1 cellular context compared by ENCODE assay signal in the genomic region with DNA sequence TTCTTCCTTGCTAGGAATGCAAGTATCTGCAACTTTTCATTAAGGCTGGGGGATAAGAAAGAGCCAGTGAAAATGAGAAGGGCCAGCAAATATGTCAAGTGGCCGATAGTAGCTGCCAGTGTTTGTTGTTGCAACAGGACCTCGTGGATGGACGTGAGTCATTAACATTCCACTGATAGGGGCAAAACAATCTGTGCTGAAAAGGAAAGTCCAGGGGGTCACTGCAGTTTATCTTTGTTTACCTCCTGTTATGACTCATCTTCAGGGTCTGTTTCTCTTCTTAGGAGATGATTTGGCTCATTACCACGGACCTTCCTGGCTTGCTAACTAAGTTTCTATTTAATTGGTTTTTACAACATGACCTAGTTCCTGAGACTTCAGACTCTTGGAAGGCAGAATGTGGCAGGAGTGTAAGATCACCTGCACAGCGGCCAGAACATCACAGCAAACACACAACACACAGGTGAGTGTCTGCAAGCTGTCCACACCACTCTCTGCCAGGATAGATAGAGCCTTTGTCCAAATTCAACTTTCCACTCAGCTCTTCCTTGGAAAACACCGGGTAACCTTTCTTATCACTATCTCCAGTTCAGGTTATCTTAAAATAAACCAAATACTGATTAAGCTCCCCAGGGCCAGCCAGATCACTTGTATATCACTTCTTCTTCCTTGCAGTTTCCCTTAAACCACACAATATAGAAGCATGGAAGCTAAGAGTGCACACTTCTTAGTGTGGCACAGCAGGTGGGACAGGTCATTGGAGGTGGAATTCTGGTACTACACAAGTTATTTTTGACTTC.
A peak's percentile ranks its signal among the peaks of the same experiment; 100 is the strongest.
TF ChIP-seq lines count a peak whose summit lies in the region.

No MANE protein-coding gene starts in this region.

TF ChIP-seq in HEK293, 187 proteins besides CTCF, POLR2A, EP300 and RAD21 (continued from another document and continues in another):
- TF ChIP-seq, protein P1, sequence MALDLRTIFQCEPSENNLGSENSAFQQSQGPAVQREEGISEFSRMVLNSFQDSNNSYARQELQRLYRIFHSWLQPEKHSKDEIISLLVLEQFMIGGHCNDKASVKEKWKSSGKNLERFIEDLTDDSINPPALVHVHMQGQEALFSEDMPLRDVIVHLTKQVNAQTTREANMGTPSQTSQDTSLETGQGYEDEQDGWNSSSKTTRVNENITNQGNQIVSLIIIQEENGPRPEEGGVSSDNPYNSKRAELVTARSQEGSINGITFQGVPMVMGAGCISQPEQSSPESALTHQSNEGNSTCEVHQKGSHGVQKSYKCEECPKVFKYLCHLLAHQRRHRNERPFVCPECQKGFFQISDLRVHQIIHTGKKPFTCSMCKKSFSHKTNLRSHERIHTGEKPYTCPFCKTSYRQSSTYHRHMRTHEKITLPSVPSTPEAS (tag by site-specific recombination; IDR thresholded peaks at IDR 0.05): 0 out of 2 replicates have a peak, but pooled peaks have one; percentile 17
- no peak for TF ChIP-seq ZNF785 (tag by site-specific recombination; IDR thresholded peaks at IDR 0.05)
- no peak for TF ChIP-seq ZNF776 (tag by site-specific recombination; IDR thresholded peaks at IDR 0.05; ENCODE audit: borderline replicate concordance)
- peak; percentile 64 for TF ChIP-seq ZBTB21 (tag by site-specific recombination; IDR thresholded peaks at IDR 0.05)
- TF ChIP-seq, protein P2, sequence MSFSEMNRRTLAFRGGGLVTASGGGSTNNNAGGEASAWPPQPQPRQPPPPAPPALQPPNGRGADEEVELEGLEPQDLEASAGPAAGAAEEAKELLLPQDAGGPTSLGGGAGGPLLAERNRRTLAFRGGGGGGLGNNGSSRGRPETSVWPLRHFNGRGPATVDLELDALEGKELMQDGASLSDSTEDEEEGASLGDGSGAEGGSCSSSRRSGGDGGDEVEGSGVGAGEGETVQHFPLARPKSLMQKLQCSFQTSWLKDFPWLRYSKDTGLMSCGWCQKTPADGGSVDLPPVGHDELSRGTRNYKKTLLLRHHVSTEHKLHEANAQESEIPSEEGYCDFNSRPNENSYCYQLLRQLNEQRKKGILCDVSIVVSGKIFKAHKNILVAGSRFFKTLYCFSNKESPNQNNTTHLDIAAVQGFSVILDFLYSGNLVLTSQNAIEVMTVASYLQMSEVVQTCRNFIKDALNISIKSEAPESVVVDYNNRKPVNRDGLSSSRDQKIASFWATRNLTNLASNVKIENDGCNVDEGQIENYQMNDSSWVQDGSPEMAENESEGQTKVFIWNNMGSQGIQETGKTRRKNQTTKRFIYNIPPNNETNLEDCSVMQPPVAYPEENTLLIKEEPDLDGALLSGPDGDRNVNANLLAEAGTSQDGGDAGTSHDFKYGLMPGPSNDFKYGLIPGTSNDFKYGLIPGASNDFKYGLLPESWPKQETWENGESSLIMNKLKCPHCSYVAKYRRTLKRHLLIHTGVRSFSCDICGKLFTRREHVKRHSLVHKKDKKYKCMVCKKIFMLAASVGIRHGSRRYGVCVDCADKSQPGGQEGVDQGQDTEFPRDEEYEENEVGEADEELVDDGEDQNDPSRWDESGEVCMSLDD (tag by site-specific recombination; IDR thresholded peaks at IDR 0.05): peak; percentile 65
- TF ChIP-seq, protein P3, sequence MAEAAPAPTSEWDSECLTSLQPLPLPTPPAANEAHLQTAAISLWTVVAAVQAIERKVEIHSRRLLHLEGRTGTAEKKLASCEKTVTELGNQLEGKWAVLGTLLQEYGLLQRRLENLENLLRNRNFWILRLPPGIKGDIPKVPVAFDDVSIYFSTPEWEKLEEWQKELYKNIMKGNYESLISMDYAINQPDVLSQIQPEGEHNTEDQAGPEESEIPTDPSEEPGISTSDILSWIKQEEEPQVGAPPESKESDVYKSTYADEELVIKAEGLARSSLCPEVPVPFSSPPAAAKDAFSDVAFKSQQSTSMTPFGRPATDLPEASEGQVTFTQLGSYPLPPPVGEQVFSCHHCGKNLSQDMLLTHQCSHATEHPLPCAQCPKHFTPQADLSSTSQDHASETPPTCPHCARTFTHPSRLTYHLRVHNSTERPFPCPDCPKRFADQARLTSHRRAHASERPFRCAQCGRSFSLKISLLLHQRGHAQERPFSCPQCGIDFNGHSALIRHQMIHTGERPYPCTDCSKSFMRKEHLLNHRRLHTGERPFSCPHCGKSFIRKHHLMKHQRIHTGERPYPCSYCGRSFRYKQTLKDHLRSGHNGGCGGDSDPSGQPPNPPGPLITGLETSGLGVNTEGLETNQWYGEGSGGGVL (tag by site-specific recombination; IDR thresholded peaks at IDR 0.05): peak; percentile 65
- no peak for TF ChIP-seq ZBTB8A (tag by site-specific recombination; IDR thresholded peaks at IDR 0.05)
- TF ChIP-seq TCF7L2 (IDR thresholded peaks at IDR 0.05; ENCODE audit: borderline replicate concordance, low read depth, low read length): peak; percentile 71
- no peak for TF ChIP-seq ZNF354C (tag by site-specific recombination; IDR thresholded peaks at IDR 0.05; ENCODE audit: borderline replicate concordance, low read depth)
- TF ChIP-seq, protein P4, sequence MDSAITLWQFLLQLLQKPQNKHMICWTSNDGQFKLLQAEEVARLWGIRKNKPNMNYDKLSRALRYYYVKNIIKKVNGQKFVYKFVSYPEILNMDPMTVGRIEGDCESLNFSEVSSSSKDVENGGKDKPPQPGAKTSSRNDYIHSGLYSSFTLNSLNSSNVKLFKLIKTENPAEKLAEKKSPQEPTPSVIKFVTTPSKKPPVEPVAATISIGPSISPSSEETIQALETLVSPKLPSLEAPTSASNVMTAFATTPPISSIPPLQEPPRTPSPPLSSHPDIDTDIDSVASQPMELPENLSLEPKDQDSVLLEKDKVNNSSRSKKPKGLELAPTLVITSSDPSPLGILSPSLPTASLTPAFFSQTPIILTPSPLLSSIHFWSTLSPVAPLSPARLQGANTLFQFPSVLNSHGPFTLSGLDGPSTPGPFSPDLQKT (IDR thresholded peaks at IDR 0.05; ENCODE audit: borderline replicate concordance, low read depth, low read length): no peak
- TF ChIP-seq ZNF10 (tag by site-specific recombination; IDR thresholded peaks at IDR 0.05): peak; percentile 50; the same call in 1 of the 2 replicates
- TF ChIP-seq SP2 (tag by site-specific recombination; IDR thresholded peaks at IDR 0.05): peak; percentile 21; the same call in 1 of the 2 replicates
- peak; percentile 78 for TF ChIP-seq ZIC2 (tag by site-specific recombination; IDR thresholded peaks at IDR 0.05)
- peak; percentile 41 for TF ChIP-seq ZNF600 (tag by site-specific recombination; IDR thresholded peaks at IDR 0.05)
- TF ChIP-seq ZFP41 (tag by site-specific recombination; IDR thresholded peaks at IDR 0.05; ENCODE audit: borderline replicate concordance): no peak
- no peak for TF ChIP-seq ZNF23 (tag by site-specific recombination; IDR thresholded peaks at IDR 0.05; ENCODE audit: borderline replicate concordance)
- peak; percentile 89 for TF ChIP-seq ZSCAN23 (tag by site-specific recombination; IDR thresholded peaks at IDR 0.05)
- TF ChIP-seq, protein P5, sequence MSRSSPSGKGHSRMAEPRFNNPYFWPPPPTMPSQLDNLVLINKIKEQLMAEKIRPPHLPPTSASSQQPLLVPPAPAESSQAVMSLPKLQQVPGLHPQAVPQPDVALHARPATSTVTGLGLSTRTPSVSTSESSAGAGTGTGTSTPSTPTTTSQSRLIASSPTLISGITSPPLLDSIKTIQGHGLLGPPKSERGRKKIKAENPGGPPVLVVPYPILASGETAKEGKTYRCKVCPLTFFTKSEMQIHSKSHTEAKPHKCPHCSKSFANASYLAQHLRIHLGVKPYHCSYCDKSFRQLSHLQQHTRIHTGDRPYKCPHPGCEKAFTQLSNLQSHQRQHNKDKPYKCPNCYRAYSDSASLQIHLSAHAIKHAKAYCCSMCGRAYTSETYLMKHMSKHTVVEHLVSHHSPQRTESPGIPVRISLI (tag by site-specific recombination; IDR thresholded peaks at IDR 0.05): peak; percentile 31; the same call in 1 of the 2 replicates
- peak; percentile 90 for TF ChIP-seq SP7 (tag by site-specific recombination; IDR thresholded peaks at IDR 0.05)
- peak; percentile 72 for TF ChIP-seq GLIS2 (tag by site-specific recombination; IDR thresholded peaks at IDR 0.05)
- TF ChIP-seq, protein P6, sequence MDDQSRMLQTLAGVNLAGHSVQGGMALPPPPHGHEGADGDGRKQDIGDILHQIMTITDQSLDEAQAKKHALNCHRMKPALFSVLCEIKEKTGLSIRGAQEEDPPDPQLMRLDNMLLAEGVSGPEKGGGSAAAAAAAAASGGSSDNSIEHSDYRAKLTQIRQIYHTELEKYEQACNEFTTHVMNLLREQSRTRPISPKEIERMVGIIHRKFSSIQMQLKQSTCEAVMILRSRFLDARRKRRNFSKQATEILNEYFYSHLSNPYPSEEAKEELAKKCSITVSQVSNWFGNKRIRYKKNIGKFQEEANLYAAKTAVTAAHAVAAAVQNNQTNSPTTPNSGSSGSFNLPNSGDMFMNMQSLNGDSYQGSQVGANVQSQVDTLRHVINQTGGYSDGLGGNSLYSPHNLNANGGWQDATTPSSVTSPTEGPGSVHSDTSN (CRISPR knock-in tag; IDR thresholded peaks at IDR 0.05): no peak
- TF ChIP-seq ZNF19 (tag by site-specific recombination; IDR thresholded peaks at IDR 0.05; ENCODE audit: low read depth): no peak
- TF ChIP-seq, protein P7, sequence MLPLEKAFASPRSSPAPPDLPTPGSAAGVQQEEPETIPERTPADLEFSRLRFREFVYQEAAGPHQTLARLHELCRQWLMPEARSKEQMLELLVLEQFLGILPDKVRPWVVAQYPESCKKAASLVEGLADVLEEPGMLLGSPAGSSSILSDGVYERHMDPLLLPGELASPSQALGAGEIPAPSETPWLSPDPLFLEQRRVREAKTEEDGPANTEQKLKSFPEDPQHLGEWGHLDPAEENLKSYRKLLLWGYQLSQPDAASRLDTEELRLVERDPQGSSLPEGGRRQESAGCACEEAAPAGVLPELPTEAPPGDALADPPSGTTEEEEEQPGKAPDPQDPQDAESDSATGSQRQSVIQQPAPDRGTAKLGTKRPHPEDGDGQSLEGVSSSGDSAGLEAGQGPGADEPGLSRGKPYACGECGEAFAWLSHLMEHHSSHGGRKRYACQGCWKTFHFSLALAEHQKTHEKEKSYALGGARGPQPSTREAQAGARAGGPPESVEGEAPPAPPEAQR (tag by site-specific recombination; IDR thresholded peaks at IDR 0.05): 0 out of 2 replicates have a peak, but pooled peaks have one; percentile 29
- no peak for TF ChIP-seq ZFP3 (tag by site-specific recombination; IDR thresholded peaks at IDR 0.05; ENCODE audit: low read depth)
- TF ChIP-seq, protein P8, sequence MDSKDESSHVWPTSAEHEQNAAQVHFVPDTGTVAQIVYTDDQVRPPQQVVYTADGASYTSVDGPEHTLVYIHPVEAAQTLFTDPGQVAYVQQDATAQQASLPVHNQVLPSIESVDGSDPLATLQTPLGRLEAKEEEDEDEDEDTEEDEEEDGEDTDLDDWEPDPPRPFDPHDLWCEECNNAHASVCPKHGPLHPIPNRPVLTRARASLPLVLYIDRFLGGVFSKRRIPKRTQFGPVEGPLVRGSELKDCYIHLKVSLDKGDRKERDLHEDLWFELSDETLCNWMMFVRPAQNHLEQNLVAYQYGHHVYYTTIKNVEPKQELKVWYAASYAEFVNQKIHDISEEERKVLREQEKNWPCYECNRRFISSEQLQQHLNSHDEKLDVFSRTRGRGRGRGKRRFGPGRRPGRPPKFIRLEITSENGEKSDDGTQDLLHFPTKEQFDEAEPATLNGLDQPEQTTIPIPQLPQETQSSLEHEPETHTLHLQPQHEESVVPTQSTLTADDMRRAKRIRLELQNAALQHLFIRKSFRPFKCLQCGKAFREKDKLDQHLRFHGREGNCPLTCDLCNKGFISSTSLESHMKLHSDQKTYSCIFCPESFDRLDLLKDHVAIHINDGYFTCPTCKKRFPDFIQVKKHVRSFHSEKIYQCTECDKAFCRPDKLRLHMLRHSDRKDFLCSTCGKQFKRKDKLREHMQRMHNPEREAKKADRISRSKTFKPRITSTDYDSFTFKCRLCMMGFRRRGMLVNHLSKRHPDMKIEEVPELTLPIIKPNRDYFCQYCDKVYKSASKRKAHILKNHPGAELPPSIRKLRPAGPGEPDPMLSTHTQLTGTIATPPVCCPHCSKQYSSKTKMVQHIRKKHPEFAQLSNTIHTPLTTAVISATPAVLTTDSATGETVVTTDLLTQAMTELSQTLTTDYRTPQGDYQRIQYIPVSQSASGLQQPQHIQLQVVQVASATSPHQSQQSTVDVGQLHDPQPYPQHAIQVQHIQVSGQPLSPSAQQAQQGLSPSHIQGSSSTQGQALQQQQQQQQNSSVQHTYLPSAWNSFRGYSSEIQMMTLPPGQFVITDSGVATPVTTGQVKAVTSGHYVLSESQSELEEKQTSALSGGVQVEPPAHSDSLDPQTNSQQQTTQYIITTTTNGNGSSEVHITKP (tag by site-specific recombination; IDR thresholded peaks at IDR 0.05): peak; percentile 71
- no peak for TF ChIP-seq ZNF292 (tag by site-specific recombination; IDR thresholded peaks at IDR 0.05; ENCODE audit: borderline replicate concordance, low read depth)
- TF ChIP-seq GLI2 (tag by site-specific recombination; IDR thresholded peaks at IDR 0.05; ENCODE audit: borderline replicate concordance, low read depth): peak; percentile 84
- TF ChIP-seq, protein P9, sequence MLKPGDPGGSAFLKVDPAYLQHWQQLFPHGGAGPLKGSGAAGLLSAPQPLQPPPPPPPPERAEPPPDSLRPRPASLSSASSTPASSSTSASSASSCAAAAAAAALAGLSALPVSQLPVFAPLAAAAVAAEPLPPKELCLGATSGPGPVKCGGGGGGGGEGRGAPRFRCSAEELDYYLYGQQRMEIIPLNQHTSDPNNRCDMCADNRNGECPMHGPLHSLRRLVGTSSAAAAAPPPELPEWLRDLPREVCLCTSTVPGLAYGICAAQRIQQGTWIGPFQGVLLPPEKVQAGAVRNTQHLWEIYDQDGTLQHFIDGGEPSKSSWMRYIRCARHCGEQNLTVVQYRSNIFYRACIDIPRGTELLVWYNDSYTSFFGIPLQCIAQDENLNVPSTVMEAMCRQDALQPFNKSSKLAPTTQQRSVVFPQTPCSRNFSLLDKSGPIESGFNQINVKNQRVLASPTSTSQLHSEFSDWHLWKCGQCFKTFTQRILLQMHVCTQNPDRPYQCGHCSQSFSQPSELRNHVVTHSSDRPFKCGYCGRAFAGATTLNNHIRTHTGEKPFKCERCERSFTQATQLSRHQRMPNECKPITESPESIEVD (tag by site-specific recombination; IDR thresholded peaks at IDR 0.05): peak; percentile 73
- no peak for TF ChIP-seq ZNF76 (tag by site-specific recombination; IDR thresholded peaks at IDR 0.05; ENCODE audit: borderline replicate concordance, low read depth)
- TF ChIP-seq ZNF629 (tag by site-specific recombination; IDR thresholded peaks at IDR 0.05): peak; percentile 93
- TF ChIP-seq, protein P10, sequence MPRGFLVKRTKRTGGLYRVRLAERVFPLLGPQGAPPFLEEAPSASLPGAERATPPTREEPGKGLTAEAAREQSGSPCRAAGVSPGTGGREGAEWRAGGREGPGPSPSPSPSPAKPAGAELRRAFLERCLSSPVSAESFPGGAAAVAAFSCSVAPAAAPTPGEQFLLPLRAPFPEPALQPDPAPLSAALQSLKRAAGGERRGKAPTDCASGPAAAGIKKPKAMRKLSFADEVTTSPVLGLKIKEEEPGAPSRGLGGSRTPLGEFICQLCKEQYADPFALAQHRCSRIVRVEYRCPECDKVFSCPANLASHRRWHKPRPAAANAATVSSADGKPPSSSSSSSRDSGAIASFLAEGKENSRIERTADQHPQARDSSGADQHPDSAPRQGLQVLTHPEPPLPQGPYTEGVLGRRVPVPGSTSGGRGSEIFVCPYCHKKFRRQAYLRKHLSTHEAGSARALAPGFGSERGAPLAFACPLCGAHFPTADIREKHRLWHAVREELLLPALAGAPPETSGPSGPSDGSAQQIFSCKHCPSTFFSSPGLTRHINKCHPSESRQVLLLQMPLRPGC (tag by site-specific recombination; IDR thresholded peaks at IDR 0.05): peak; percentile 90
- peak; percentile 84; the same call in 1 of the 2 replicates for TF ChIP-seq ZNF391 (tag by site-specific recombination; IDR thresholded peaks at IDR 0.05; ENCODE audit: borderline replicate concordance, low read depth)
- no peak for TF ChIP-seq ZNF174 (tag by site-specific recombination; IDR thresholded peaks at IDR 0.05)
- TF ChIP-seq ZNF596 (tag by site-specific recombination; IDR thresholded peaks at IDR 0.05): no peak
- TF ChIP-seq ZNF394 (tag by site-specific recombination; IDR thresholded peaks at IDR 0.05; ENCODE audit: borderline replicate concordance): peak; percentile 74
